In genomic region chrY:6947695-6948094, GRCh38 we compare ENCODE assay signal across 17 cellular contexts. TPM values are rescaled to one million over a fixed set of nuclear protein-coding genes. Genes with fewer than 3 reads are reported as not detected.
DNase-seq lines count a peak whose midpoint lies in the region; ATAC-seq, FAIRE-seq and TF ChIP-seq lines count a peak whose summit lies in the region.
"Had no signal": no experiment of that assay in that cellular context is flagged by ENCODE, and none has a peak within 500 bp of the region (broad histone marks: within the 10 kb centered on the region; RNA-seq: fewer than 3 reads in every experiment).

No MANE protein-coding gene starts in this region.

- no peak for DNase-seq in LNCaP clone FGC (ENCODE audit: low read depth)
- no peak for DNase-seq in body of pancreas
- DNase-seq in HepG2 (ENCODE audit: low spot score): no peak
- DNase-seq in naive thymus-derived CD8-positive, alpha-beta T cell: no peak
- no peak for DNase-seq in DMS114 treated with DMSO at 0.1 percent for 48 hours (lab: John Stamatoyannopoulos, UW; ENCODE audit: unreplicated experiment)
- no peak for DNase-seq in HuH-7 (ENCODE audit: low spot score)
- DNase-seq in GM12892 (ENCODE audit: insufficient read length): no peak
- DNase-seq: 8988T, DMS53, GOT3, NCI-H1417, NCI-H2029 treated with DMSO at 0.1 percent for 48 hours, NCI-H524, RPMI8226 had no signal

- BruUV-seq in HepG2 (replicated peaks; lab: Mats Ljungman, UMichigan): no TSS peak

- no peaks in the 10 kb centered on the region for H3K36me3 Mint-ChIP-seq in naive thymus-derived CD8-positive, alpha-beta T cell

- no peak for TF ChIP-seq EP300 in HepG2 (IDR thresholded peaks at IDR 0.05; ENCODE audit: low read depth in 2 of 2, low read length in 2 of 2)
- no peak for TF ChIP-seq EP300 in HepG2 (CRISPR knock-in tag; IDR thresholded peaks at IDR 0.05; ENCODE audit: borderline replicate concordance)

- no peak overlapping the region for H3K4me3 ChIP-seq in LNCaP clone FGC (ENCODE audit: low read depth, low read length)
- no peak overlapping the region for H3K4me3 ChIP-seq in body of pancreas
- H3K4me3 ChIP-seq in HepG2 (replicated peaks in 1 of 3; ENCODE audit: insufficient read depth in 1 of 3, low read depth in 2 of 3, low read length in 3 of 3): no peak overlapping the region
- H3K4me3 ChIP-seq: BLaER1 treated with 17β-estradiol and CSF1 and Interleukin-3, amounts not matched to agents 10 nM and 100 nM had no signal

- H3K4me3 Mint-ChIP-seq in naive thymus-derived CD8-positive, alpha-beta T cell: no peak overlapping the region

- H3K9me3 ChIP-seq in body of pancreas (no peaks in the 10 kb centered on the region), HepG2 (ENCODE audit: low read length) (no peaks in the 10 kb centered on the region)
- H3K9me3 ChIP-seq: BLaER1 treated with 17β-estradiol and CSF1 and Interleukin-3, amounts not matched to agents 10 nM and 100 nM had no signal

- no peak overlapping the region for H3K9ac ChIP-seq in HepG2 (ENCODE audit: insufficient read depth, low read depth, low read length)
- H3K9ac ChIP-seq: BLaER1 treated with 17β-estradiol and CSF1 and Interleukin-3, amounts not matched to agents 10 nM and 100 nM had no signal

- ATAC-seq in body of pancreas (no peak), HepG2 (no peak)
- no peak for ATAC-seq in naive thymus-derived CD8-positive, alpha-beta T cell

- H3K27me3 ChIP-seq in body of pancreas (no peaks in the 10 kb centered on the region), HepG2 (ENCODE audit: control insufficient read depth in 1 of 2, insufficient read depth in 2 of 2, low read length in 2 of 2) (no peaks in the 10 kb centered on the region)
- H3K27me3 ChIP-seq: BLaER1 treated with 17β-estradiol and CSF1 and Interleukin-3, amounts not matched to agents 10 nM and 100 nM had no signal

- in situ Hi-C loops in HepG2 (cut with HindIII; ENCODE audit: extremely low pct_ligation_motif_present, low pct_unique_long_range_greater_than_20kb): no loop called here

- TF ChIP-seq CTCF in 22Rv1 (IDR thresholded peaks at IDR 0.05) (peak; percentile 41), LNCaP clone FGC (IDR thresholded peaks at IDR 0.05; ENCODE audit: control insufficient read depth, extremely low read depth, insufficient read depth) (peak; percentile 42), body of pancreas (IDR thresholded peaks at IDR 0.05) (peak in 4 of 7 experiments; percentile 13 to 27 (median 17)), HepG2 (CRISPR knock-in tag; IDR thresholded peaks at IDR 0.05) (no peak)

- no peaks in the 10 kb centered on the region for H3K4me1 ChIP-seq in body of pancreas
- H3K4me1 ChIP-seq in HepG2 (ENCODE audit: insufficient read depth, low read length): no peaks in the 10 kb centered on the region
- H3K4me1 ChIP-seq: BLaER1 treated with 17β-estradiol and CSF1 and Interleukin-3, amounts not matched to agents 10 nM and 100 nM had no signal

- H3K36me3 ChIP-seq in body of pancreas (replicated peaks in 1 of 2; ENCODE audit: insufficient read depth in 1 of 2, low read depth in 2 of 2): no peaks in the 10 kb centered on the region
- no peaks in the 10 kb centered on the region for H3K36me3 ChIP-seq in HepG2 (replicated peaks in 1 of 2; ENCODE audit: control insufficient read depth in 1 of 2, insufficient read depth in 2 of 2, low read length in 2 of 2)
- H3K36me3 ChIP-seq: BLaER1 treated with 17β-estradiol and CSF1 and Interleukin-3, amounts not matched to agents 10 nM and 100 nM had no signal

- no peaks in the 10 kb centered on the region for H3K9me3 Mint-ChIP-seq in naive thymus-derived CD8-positive, alpha-beta T cell

- CTCF ChIA-PET in HepG2 (lab: Yijun Ruan, JAX; ENCODE audit: low intra/inter-chr PET ratio, low total read pairs): no interaction called here

- no peak overlapping the region for H3K4me2 ChIP-seq in HepG2 (ENCODE audit: low read depth, low read length)
- H3K4me2 ChIP-seq: BLaER1 treated with 17β-estradiol and CSF1 and Interleukin-3, amounts not matched to agents 10 nM and 100 nM had no signal

- intact Hi-C loops in body of pancreas (cut with DNase I) (no loop called here), HepG2 (cut with micrococcal nuclease; ENCODE audit: unreplicated experiment) (loop anchor here (5.0 kb wide), 1 partner anchor 35 kb away; the partner anchor contains the start of genes AMELY and TBL1Y)

- no peak for TF ChIP-seq RAD21 in HepG2 (CRISPR knock-in tag; IDR thresholded peaks at IDR 0.05)

- TF ChIP-seq POLR2A in body of pancreas (IDR thresholded peaks at IDR 0.05) (no peak), HepG2 (IDR thresholded peaks at IDR 0.05; ENCODE audit: insufficient read depth in 1 of 2, low read depth in 2 of 2, low read length in 2 of 2) (no peak), GM12892 (IDR thresholded peaks at IDR 0.05; ENCODE audit: low read depth, low read length) (no peak)

- no peaks in the 10 kb centered on the region for H3K79me2 ChIP-seq in HepG2 (ENCODE audit: insufficient read depth, low read length)

- H3K27ac ChIP-seq in 22Rv1 (peak overlapping the region; percentile 30; the same call in 1 of the 2 replicates), body of pancreas (no peak overlapping the region), HepG2 (ENCODE audit: extremely low read length, insufficient read depth, low read length) (no peak overlapping the region)
- H3K27ac ChIP-seq: BLaER1 treated with 17β-estradiol and CSF1 and Interleukin-3, amounts not matched to agents 10 nM and 100 nM had no signal

- POLR2A ChIA-PET in HepG2 (lab: Yijun Ruan, JAX): no interaction called here
- POLR2A ChIA-PET in naive thymus-derived CD8-positive, alpha-beta T cell (lab: Charles Lee): no interaction called here

- H3K27me3 Mint-ChIP-seq in naive thymus-derived CD8-positive, alpha-beta T cell: peaks cover 0 to 26% (median 1%) of the 10 kb centered on the region in 5 donors

- H3K27ac Mint-ChIP-seq in naive thymus-derived CD8-positive, alpha-beta T cell: no peak overlapping the region

- H4K20me1 ChIP-seq in HepG2 (ENCODE audit: insufficient read depth, low read length): no peaks in the 10 kb centered on the region
- H4K20me1 ChIP-seq: BLaER1 treated with 17β-estradiol and CSF1 and Interleukin-3, amounts not matched to agents 10 nM and 100 nM had no signal

- FAIRE-seq in HepG2 (lab: Jason Lieb, UNC) (no peak), GM12892 (lab: Jason Lieb, UNC) (no peak)
- FAIRE-seq: GM12891 had no signal

- H3K4me1 Mint-ChIP-seq in naive thymus-derived CD8-positive, alpha-beta T cell: no peaks in the 10 kb centered on the region

- H2AFZ ChIP-seq in HepG2 (ENCODE audit: low read length): no peak overlapping the region

RNA-seq across cellular contexts. Expression of gene AMELY, which starts 36.1 kb away (rescaled TPM):
- total RNA-seq in body of pancreas (not detected), HepG2 (2016; rRNA removed; fragmentation: Illumina TruSeq; extraction: Trizol) (not detected in 2 replicates)
- total RNA-seq in HepG2 (2016; cell fraction: cytosol; rRNA removed; fragmentation: Illumina TruSeq; extraction: Trizol; ENCODE audit: low read depth): not detected in 2 replicates
- total RNA-seq in HepG2 (2016; cell fraction: insoluble cytoplasmic fraction; rRNA removed; fragmentation: Illumina TruSeq; extraction: Trizol): not detected in 2 replicates
- total RNA-seq in HepG2 (2016; cell fraction: membrane; rRNA removed; fragmentation: Illumina TruSeq; extraction: Trizol): not detected in 2 replicates
- not detected in 2 replicates for total RNA-seq in HepG2 (2016; cell fraction: nucleus; rRNA removed; fragmentation: Illumina TruSeq; extraction: Trizol)
- not detected in 2 replicates for polyA plus RNA-seq in HepG2 (2011; rRNA removed)
- not detected in 2 replicates for polyA plus RNA-seq in HepG2 (2011; cell fraction: cytosol; rRNA removed)
- polyA plus RNA-seq in HepG2 (2011; cell fraction: nucleus; rRNA removed): not detected in 2 replicates
- not detected in 2 replicates for polyA plus RNA-seq in HepG2 (2012)
- polyA plus RNA-seq in HepG2 (2016; cell fraction: cytosol; fragmentation: Illumina TruSeq; extraction: Trizol; ENCODE audit: low read depth): not detected in 2 replicates
- not detected in 2 replicates for polyA plus RNA-seq in HepG2 (2016; cell fraction: insoluble cytoplasmic fraction; fragmentation: Illumina TruSeq; extraction: Trizol; ENCODE audit: low read depth)
- not detected in 2 replicates for polyA plus RNA-seq in HepG2 (2016; cell fraction: membrane; fragmentation: Illumina TruSeq; extraction: Trizol; ENCODE audit: low read depth)
- polyA plus RNA-seq in HepG2 (2016; cell fraction: nucleus; fragmentation: Illumina TruSeq; extraction: Trizol; ENCODE audit: insufficient read depth, low read depth): not detected in 2 replicates
- not detected in 2 replicates for polyA minus RNA-seq in HepG2 (2011; rRNA and poly(A)+ RNA removed; ENCODE audit: low replicate concordance)
- not detected in 2 replicates for polyA minus RNA-seq in HepG2 (2011; cell fraction: cytosol; rRNA and poly(A)+ RNA removed)
- polyA minus RNA-seq in HepG2 (2011; cell fraction: nucleus; rRNA and poly(A)+ RNA removed): not detected in 2 replicates
- not detected for total RNA-seq in naive thymus-derived CD8-positive, alpha-beta T cell
- not detected for polyA plus RNA-seq in naive thymus-derived CD8-positive, alpha-beta T cell
- polyA plus RNA-seq in GM12892 (2012; ENCODE audit: missing spikeins): not detected

RNA-seq across cellular contexts. Expression of gene TBL1Y, which starts 37.2 kb away (rescaled TPM):
- not detected for total RNA-seq in body of pancreas
- 0.91 and 1.4 TPM in 2 replicates for total RNA-seq in HepG2 (2016; rRNA removed; fragmentation: Illumina TruSeq; extraction: Trizol)
- total RNA-seq in HepG2 (2016; cell fraction: cytosol; rRNA removed; fragmentation: Illumina TruSeq; extraction: Trizol; ENCODE audit: low read depth): 0.61 and 0.88 TPM in 2 replicates
- total RNA-seq in HepG2 (2016; cell fraction: insoluble cytoplasmic fraction; rRNA removed; fragmentation: Illumina TruSeq; extraction: Trizol): 1.3 and 1.4 TPM in 2 replicates
- total RNA-seq in HepG2 (2016; cell fraction: membrane; rRNA removed; fragmentation: Illumina TruSeq; extraction: Trizol): 1.0 and 1.2 TPM in 2 replicates
- total RNA-seq in HepG2 (2016; cell fraction: nucleus; rRNA removed; fragmentation: Illumina TruSeq; extraction: Trizol): 1.9 and 2.3 TPM in 2 replicates
- polyA plus RNA-seq in HepG2 (2011; rRNA removed): 0.37 and 0.71 TPM in 2 replicates
- polyA plus RNA-seq in HepG2 (2011; cell fraction: cytosol; rRNA removed): 0.36 and 0.49 TPM in 2 replicates
- 1.2 and 1.7 TPM in 2 replicates for polyA plus RNA-seq in HepG2 (2011; cell fraction: nucleus; rRNA removed)
- 0.23 and 0.37 TPM in 2 replicates for polyA plus RNA-seq in HepG2 (2012)
- 0.14 and 0.15 TPM in 2 replicates for polyA plus RNA-seq in HepG2 (2016; cell fraction: cytosol; fragmentation: Illumina TruSeq; extraction: Trizol; ENCODE audit: low read depth)
- 0.60 and 0.82 TPM in 2 replicates for polyA plus RNA-seq in HepG2 (2016; cell fraction: insoluble cytoplasmic fraction; fragmentation: Illumina TruSeq; extraction: Trizol; ENCODE audit: low read depth)
- 0.30 and 0.40 TPM in 2 replicates for polyA plus RNA-seq in HepG2 (2016; cell fraction: membrane; fragmentation: Illumina TruSeq; extraction: Trizol; ENCODE audit: low read depth)
- 1.1 and 1.2 TPM in 2 replicates for polyA plus RNA-seq in HepG2 (2016; cell fraction: nucleus; fragmentation: Illumina TruSeq; extraction: Trizol; ENCODE audit: insufficient read depth, low read depth)
- polyA minus RNA-seq in HepG2 (2011; rRNA and poly(A)+ RNA removed; ENCODE audit: low replicate concordance): 0.98 TPM in 1 of 2 replicates, not detected in the other
- polyA minus RNA-seq in HepG2 (2011; cell fraction: cytosol; rRNA and poly(A)+ RNA removed): 0.79 and 0.88 TPM in 2 replicates
- polyA minus RNA-seq in HepG2 (2011; cell fraction: nucleus; rRNA and poly(A)+ RNA removed): 2.6 and 2.9 TPM in 2 replicates
- not detected for total RNA-seq in naive thymus-derived CD8-positive, alpha-beta T cell
- not detected for polyA plus RNA-seq in naive thymus-derived CD8-positive, alpha-beta T cell
- polyA plus RNA-seq in GM12892 (2012; ENCODE audit: missing spikeins): not detected
